16 cellular contexts compared by ENCODE assay signal in genomic region chr10:99369551-99369950, GRCh38. TPM values are rescaled to one million over a fixed set of nuclear protein-coding genes. Genes with fewer than 3 reads are reported as not detected.
"Had no signal": no experiment of that assay in that cellular context is flagged by ENCODE, and none has a peak within 500 bp of the region (broad histone marks: within the 10 kb centered on the region; RNA-seq: fewer than 3 reads in every experiment).

No MANE protein-coding gene starts in this region.

- ATAC-seq: activated CD4-positive, CD25-positive, alpha-beta regulatory T cell treated with anti-CD3 and anti-CD28 coated beads, Interleukin-2, amount 50 U/mL, for 24 hours; gastrocnemius medialis; heart right ventricle; upper lobe of right lung had no signal

- H3K4me3 ChIP-seq: gastrocnemius medialis, heart right ventricle, lung, ovary, sigmoid colon, stomach, testis, upper lobe of right lung had no signal

- DNase-seq: activated CD4-positive, alpha-beta T cell treated with anti-CD3 and anti-CD28 coated beads, Interleukin-2, amount 50 U/mL, for 1 hour; activated CD8-positive, alpha-beta memory T cell treated with anti-CD3 and anti-CD28 coated beads for 24 hours; activated gamma-delta T cell treated with Interleukin-2 at 50 U/mL for 16 hours; amygdala; cortex of kidney; effector memory CD4-positive, alpha-beta T cell; gastrocnemius medialis; heart right ventricle; ovary; sigmoid colon; stimulated activated CD4-positive, alpha-beta T cell treated with anti-CD3 and anti-CD28 coated beads, Interleukin-1b, Interleukin-23, amount 100 ng/mL, for 48 hours; stomach; testis; upper lobe of right lung had no signal

- H3K9me3 ChIP-seq: gastrocnemius medialis, heart right ventricle, ovary, sigmoid colon, stomach, testis, upper lobe of right lung had no signal

- H3K27ac ChIP-seq: gastrocnemius medialis, heart right ventricle, ovary, sigmoid colon, stomach, testis, upper lobe of right lung had no signal

- H3K4me1 ChIP-seq: gastrocnemius medialis, testis, upper lobe of right lung had no signal

- H3K27me3 ChIP-seq: gastrocnemius medialis, ovary, sigmoid colon, stomach, testis had no signal

- H3K36me3 ChIP-seq: gastrocnemius medialis, heart right ventricle, ovary, sigmoid colon, stomach, upper lobe of right lung had no signal

RNA-seq across cellular contexts. Expression of gene CNNM1, which starts 40.4 kb away (rescaled TPM):
- total RNA-seq: gastrocnemius medialis had no signal
